ENCODE assay signal across 8 cellular contexts in genomic region chr21:33491373-33492102, GRCh38. TPM values are rescaled to one million over a fixed set of nuclear protein-coding genes. Genes with fewer than 3 reads are reported as not detected.
DNase-seq lines count a peak whose midpoint lies in the region; ATAC-seq and TF ChIP-seq lines count a peak whose summit lies in the region.

DNAJC28 (minus strand) TSS chr21:33491716; CDS start chr21:33489393, 2,323 bp downstream.

- DNase-seq in BE2C (peak; percentile 96), GM19238 (ENCODE audit: insufficient read length, low spot score) (peak; percentile 90), NCI-H524 (lab: John Stamatoyannopoulos, UW) (peak; percentile 96 to 98), coronary artery (ENCODE audit: low spot score) (peak; percentile 94), left colon (peak; percentile 91 to 96)
- DNase-seq in activated CD4-positive, alpha-beta T cell treated with anti-CD3 and anti-CD28 coated beads for 48 hours = peak; percentile 95
- peak; percentile 91 for DNase-seq in stimulated activated CD4-positive, alpha-beta T cell treated with anti-CD3 and anti-CD28 coated beads, Interleukin-1b, Interleukin-23, amount 100 ng/mL, for 48 hours

- TF ChIP-seq CTCF in BE2C (IDR thresholded peaks at IDR 0.05; ENCODE audit: low read depth, low read length) = no peak
- no peak for TF ChIP-seq CTCF in coronary artery (IDR thresholded peaks at IDR 0.05)

- H3K36me3 ChIP-seq in BE2C = no peaks in the 10 kb centered on the region

- ATAC-seq in HG03439 (IDR thresholded peaks at IDR 0.05; ENCODE audit: unreplicated experiment) (peak; percentile 98), left colon (peak; percentile 97)

- intact Hi-C loops in left colon (cut with DNase I, micrococcal nuclease) = no loop called here

- H3K27ac ChIP-seq in coronary artery = peak within 1 kb of the TSS; percentile 60 to 88

- no peaks in the 10 kb centered on the region for H3K9me3 ChIP-seq in BE2C

- H3K27me3 ChIP-seq in BE2C = no peaks in the 10 kb centered on the region

- peak within 1 kb of the TSS; percentile 91 for H3K4me3 ChIP-seq in BE2C (ENCODE audit: low read depth, low read length)
- H3K4me3 ChIP-seq in coronary artery = peak within 1 kb of the TSS; percentile 77

- no peaks in the 10 kb centered on the region for H3K4me1 ChIP-seq in BE2C

RNA-seq across cellular contexts. Expression of gene DNAJC28, which starts in this region (rescaled TPM):
- not detected for polyA plus RNA-seq in BE2C (2012; ENCODE audit: insufficient read depth, insufficient read length, low read depth)
- 1 to 10 TPM; 2.5 to 4.0 TPM for total RNA-seq in left colon

Comparison
In these comparisons a context has a peak if more than half of its experiments do, and no peak if none do; other contexts are left out.
1. Peak in every context shown above with its lines: DNase-seq, ATAC-seq, H3K4me3 ChIP-seq and H3K27ac ChIP-seq.